Comparison of ENCODE assay signal across 12 cellular contexts in the genomic region with DNA sequence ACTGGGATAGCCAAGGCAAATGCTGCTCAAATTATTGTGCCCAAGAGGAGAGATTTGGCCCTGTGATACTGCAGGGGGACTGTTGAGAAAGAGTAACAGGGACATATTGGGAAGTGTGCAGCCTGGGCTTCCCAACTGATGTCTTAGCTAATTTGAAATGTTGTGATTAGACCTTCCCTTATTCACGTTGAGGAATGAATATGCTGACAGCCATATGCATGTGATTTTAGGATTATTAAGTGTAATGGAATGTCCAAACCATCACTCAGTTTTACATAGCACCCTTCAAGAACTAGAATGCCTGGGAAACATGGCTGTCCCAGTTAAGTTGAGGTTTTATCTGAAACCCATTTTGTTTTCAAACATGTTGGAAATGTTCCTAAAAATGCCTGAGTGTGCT.
DNase-seq lines count a peak whose midpoint lies in the region; ATAC-seq, FAIRE-seq and TF ChIP-seq lines count a peak whose summit lies in the region.
"Had no signal": no experiment of that assay in that cellular context is flagged by ENCODE, and none has a peak within 500 bp of the region (broad histone marks: within the 10 kb centered on the region; RNA-seq: fewer than 3 reads in every experiment).

No MANE protein-coding gene starts in this region.

- TF ChIP-seq EP300 in SK-N-SH (IDR thresholded peaks at IDR 0.05; ENCODE audit: borderline replicate concordance in 1 of 2, low read depth in 1 of 2, low read length in 1 of 2) = no peak

- H3K27ac Mint-ChIP-seq in stimulated activated effector memory CD8-positive, alpha-beta T cell treated with anti-CD3 and anti-CD28 coated beads, Interleukin-12 subunit alpha, Interleukin-12 subunit beta, amount 100 ng/mL, for 72 hours = no peak overlapping the region

- DNase-seq in GM04504 (ENCODE audit: low read depth) = peak; percentile 42
- DNase-seq in SK-N-SH = no peak
- DNase-seq in fibroblast of lung (ENCODE audit: low read depth in 2 of 2) = peak; percentile 66 to 88
- DNase-seq in smooth muscle cell (lab: John Stamatoyannopoulos, UW; ENCODE audit: unreplicated experiment) = no peak
- no peak for DNase-seq in NCI-H187 treated with DMSO at 0.1 percent for 48 hours (lab: John Stamatoyannopoulos, UW)
- no peak for DNase-seq in activated naive CD4-positive, alpha-beta T cell treated with anti-CD3 and anti-CD28 coated beads, Interleukin-2, amount 50 U/mL, for 16 hours
- DNase-seq in stimulated activated effector memory CD8-positive, alpha-beta T cell treated with anti-CD3 and anti-CD28 coated beads, Interleukin-12 subunit alpha, Interleukin-12 subunit beta, amount 100 ng/mL, for 72 hours (ENCODE audit: low spot score in 2 of 2) = no peak
- DNase-seq in frontal cortex (ENCODE audit: low spot score in 2 of 2) = no peak
- DNase-seq: NCI-H446, Peyer's patch had no signal

- no peak for FAIRE-seq in frontal cortex (lab: Jason Lieb, UNC)
- FAIRE-seq: HepG2 had no signal

- H3K4me2 ChIP-seq in SK-N-SH (peak overlapping the region; percentile 37; the same call in 1 of the 2 replicates), fibroblast of lung (ENCODE audit: extremely low read depth, insufficient read depth, low read length) (peak overlapping the region; percentile 46), smooth muscle cell (peak overlapping the region; percentile 22)

- no peaks in the 10 kb centered on the region for H3K36me3 Mint-ChIP-seq in stimulated activated effector memory CD8-positive, alpha-beta T cell treated with anti-CD3 and anti-CD28 coated beads, Interleukin-12 subunit alpha, Interleukin-12 subunit beta, amount 100 ng/mL, for 72 hours

- no peaks in the 10 kb centered on the region for H3K36me3 ChIP-seq in SK-N-SH (replicated peaks in 1 of 2; ENCODE audit: control insufficient read depth in 1 of 2, insufficient read depth in 2 of 2, low read length in 1 of 2)
- no peaks in the 10 kb centered on the region for H3K36me3 ChIP-seq in fibroblast of lung (ENCODE audit: control insufficient read depth, insufficient read depth, low read length)
- no peaks in the 10 kb centered on the region for H3K36me3 ChIP-seq in smooth muscle cell (ENCODE audit: low read depth)
- H3K36me3 ChIP-seq: cardiac muscle cell, Peyer's patch had no signal

- peaks cover 0 to 11% of the 10 kb centered on the region in 2 experiments; a peak in 3 of 4 replicates for H3K4me1 ChIP-seq in SK-N-SH (ENCODE audit: control insufficient read depth in 1 of 2, insufficient read depth in 2 of 2, low read depth in 1 of 2, low read length in 1 of 2)
- peaks cover 18% of the 10 kb centered on the region for H3K4me1 ChIP-seq in fibroblast of lung (ENCODE audit: control insufficient read depth, extremely low read depth, insufficient read depth, low read length)
- peaks cover 18% of the 10 kb centered on the region for H3K4me1 ChIP-seq in smooth muscle cell (ENCODE audit: low read depth)

- no peaks in the 10 kb centered on the region for H3K9me3 Mint-ChIP-seq in stimulated activated effector memory CD8-positive, alpha-beta T cell treated with anti-CD3 and anti-CD28 coated beads, Interleukin-12 subunit alpha, Interleukin-12 subunit beta, amount 100 ng/mL, for 72 hours

- peak overlapping the region in 1 of 2 experiments; percentile 12; a peak in 1 of 4 replicates for H3K27ac ChIP-seq in SK-N-SH (ENCODE audit: low read depth in 2 of 2, low read length in 1 of 2)
- H3K27ac ChIP-seq in fibroblast of lung (ENCODE audit: insufficient read depth, low read length) = no peak overlapping the region
- H3K27ac ChIP-seq in smooth muscle cell (ENCODE audit: low read depth) = peak overlapping the region; percentile 68
- H3K27ac ChIP-seq: cardiac muscle cell, Peyer's patch had no signal

- H3F3A ChIP-seq in SK-N-SH (replicated peaks; ENCODE audit: insufficient read depth) (no peaks in the 10 kb centered on the region), smooth muscle cell (ENCODE audit: low read depth) (no peaks in the 10 kb centered on the region)

- 14% methylated on average over 1 of the region's 1 CpG for WGBS in SK-N-SH (ENCODE audit: low lambda C conversion rate)
- 18% methylated on average over 1 of the region's 1 CpG for WGBS in smooth muscle cell (ENCODE audit: low lambda C conversion rate)

- no peak for ATAC-seq in stimulated activated effector memory CD8-positive, alpha-beta T cell treated with anti-CD3 and anti-CD28 coated beads, Interleukin-12 subunit alpha, Interleukin-12 subunit beta, amount 100 ng/mL, for 72 hours
- ATAC-seq: HepG2 had no signal

- no peaks in the 10 kb centered on the region for H3K9me2 ChIP-seq in SK-N-SH

- H4K20me1 ChIP-seq in SK-N-SH (ENCODE audit: insufficient read depth) (no peaks in the 10 kb centered on the region), fibroblast of lung (ENCODE audit: control insufficient read depth, extremely low read depth, insufficient read depth, low read length) (no peaks in the 10 kb centered on the region), smooth muscle cell (ENCODE audit: low read depth) (peaks cover 14% of the 10 kb centered on the region)

- TF ChIP-seq CTCF in SK-N-SH (IDR thresholded peaks at IDR 0.05) = no peak
- no peak for TF ChIP-seq CTCF in fibroblast of lung (conservative IDR thresholded peaks at IDR 0.05 in 1 of 2, IDR thresholded peaks at IDR 0.05 in 1 of 2; ENCODE audit: low read depth in 1 of 2, low read length in 2 of 2)
- TF ChIP-seq CTCF in smooth muscle cell (IDR thresholded peaks at IDR 0.05; ENCODE audit: borderline replicate concordance, insufficient read depth, poor library complexity, severe bottlenecking) = no peak

- CTCF ChIA-PET in SK-N-SH (lab: Yijun Ruan, JAX) = no interaction called here

- H3K4me3 ChIP-seq in SK-N-SH (ENCODE audit: low read depth in 2 of 2, low read length in 1 of 2) (no peak overlapping the region), fibroblast of lung (replicated peaks in 1 of 4; ENCODE audit: control extremely low read depth in 1 of 4, insufficient read depth in 1 of 4, low read depth in 3 of 4, low read length in 4 of 4) (no peak overlapping the region), smooth muscle cell (no peak overlapping the region)
- H3K4me3 ChIP-seq: cardiac muscle cell, Peyer's patch had no signal

- H3K27me3 ChIP-seq in SK-N-SH (ENCODE audit: insufficient read depth) (no peaks in the 10 kb centered on the region), fibroblast of lung (ENCODE audit: control insufficient read depth, insufficient read depth, low read length) (no peaks in the 10 kb centered on the region), smooth muscle cell (ENCODE audit: low read depth) (no peaks in the 10 kb centered on the region)
- H3K27me3 ChIP-seq: cardiac muscle cell, Peyer's patch had no signal

- no peaks in the 10 kb centered on the region for H3K4me1 Mint-ChIP-seq in stimulated activated effector memory CD8-positive, alpha-beta T cell treated with anti-CD3 and anti-CD28 coated beads, Interleukin-12 subunit alpha, Interleukin-12 subunit beta, amount 100 ng/mL, for 72 hours

- H3K79me2 ChIP-seq in SK-N-SH (ENCODE audit: insufficient read depth) = no peaks in the 10 kb centered on the region
- no peaks in the 10 kb centered on the region for H3K79me2 ChIP-seq in fibroblast of lung (ENCODE audit: control insufficient read depth, insufficient read depth, low read length)
- H3K79me2 ChIP-seq in smooth muscle cell (ENCODE audit: low read depth) = peaks cover 18% of the 10 kb centered on the region

- H3K9ac ChIP-seq in SK-N-SH (no peak overlapping the region), fibroblast of lung (ENCODE audit: insufficient read depth, low read length) (no peak overlapping the region), smooth muscle cell (ENCODE audit: low read depth) (no peak overlapping the region)

- H3K9me3 ChIP-seq in SK-N-SH (no peaks in the 10 kb centered on the region), fibroblast of lung (ENCODE audit: control insufficient read depth, insufficient read depth, low read depth, low read length) (no peaks in the 10 kb centered on the region), smooth muscle cell (replicated peaks; ENCODE audit: low read depth) (no peaks in the 10 kb centered on the region)
- H3K9me3 ChIP-seq: Peyer's patch had no signal

- no peak for TF ChIP-seq RAD21 in SK-N-SH (IDR thresholded peaks at IDR 0.05; ENCODE audit: low read length)

- no peak overlapping the region for H3K4me3 Mint-ChIP-seq in stimulated activated effector memory CD8-positive, alpha-beta T cell treated with anti-CD3 and anti-CD28 coated beads, Interleukin-12 subunit alpha, Interleukin-12 subunit beta, amount 100 ng/mL, for 72 hours

- H2AFZ ChIP-seq in SK-N-SH (ENCODE audit: low read depth) (no peak overlapping the region), fibroblast of lung (ENCODE audit: low read length) (no peak overlapping the region), smooth muscle cell (ENCODE audit: low read depth) (no peak overlapping the region)

- POLR2A ChIA-PET in SK-N-SH (lab: Yijun Ruan, JAX) = no interaction called here

TF ChIP-seq in SK-N-SH, 30 proteins besides CTCF, POLR2A, EP300 and RAD21 (continues in another document):
- peak; percentile 62; the same call in 1 of the 2 replicates for TF ChIP-seq TCF12 (IDR thresholded peaks at IDR 0.05)
- no peak for TF ChIP-seq MXI1 (IDR thresholded peaks at IDR 0.05; ENCODE audit: low read depth, low read length)
- TF ChIP-seq, protein P1, sequence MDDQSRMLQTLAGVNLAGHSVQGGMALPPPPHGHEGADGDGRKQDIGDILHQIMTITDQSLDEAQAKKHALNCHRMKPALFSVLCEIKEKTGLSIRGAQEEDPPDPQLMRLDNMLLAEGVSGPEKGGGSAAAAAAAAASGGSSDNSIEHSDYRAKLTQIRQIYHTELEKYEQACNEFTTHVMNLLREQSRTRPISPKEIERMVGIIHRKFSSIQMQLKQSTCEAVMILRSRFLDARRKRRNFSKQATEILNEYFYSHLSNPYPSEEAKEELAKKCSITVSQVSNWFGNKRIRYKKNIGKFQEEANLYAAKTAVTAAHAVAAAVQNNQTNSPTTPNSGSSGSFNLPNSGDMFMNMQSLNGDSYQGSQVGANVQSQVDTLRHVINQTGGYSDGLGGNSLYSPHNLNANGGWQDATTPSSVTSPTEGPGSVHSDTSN (IDR thresholded peaks at IDR 0.05) = peak; percentile 63; the same call in 1 of the 2 replicates
- TF ChIP-seq, protein P2, sequence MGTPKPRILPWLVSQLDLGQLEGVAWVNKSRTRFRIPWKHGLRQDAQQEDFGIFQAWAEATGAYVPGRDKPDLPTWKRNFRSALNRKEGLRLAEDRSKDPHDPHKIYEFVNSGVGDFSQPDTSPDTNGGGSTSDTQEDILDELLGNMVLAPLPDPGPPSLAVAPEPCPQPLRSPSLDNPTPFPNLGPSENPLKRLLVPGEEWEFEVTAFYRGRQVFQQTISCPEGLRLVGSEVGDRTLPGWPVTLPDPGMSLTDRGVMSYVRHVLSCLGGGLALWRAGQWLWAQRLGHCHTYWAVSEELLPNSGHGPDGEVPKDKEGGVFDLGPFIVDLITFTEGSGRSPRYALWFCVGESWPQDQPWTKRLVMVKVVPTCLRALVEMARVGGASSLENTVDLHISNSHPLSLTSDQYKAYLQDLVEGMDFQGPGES (IDR thresholded peaks at IDR 0.05; ENCODE audit: low read depth, low read length) = no peak
- peak; percentile 4; the same call in 1 of the 2 replicates for TF ChIP-seq FOSL2 (IDR thresholded peaks at IDR 0.05; ENCODE audit: borderline replicate concordance, low read depth)
- TF ChIP-seq GATA2 (CRISPR knock-in tag; IDR thresholded peaks at IDR 0.05) = no peak
- TF ChIP-seq FOXJ3 (CRISPR knock-in tag; IDR thresholded peaks at IDR 0.05) = no peak
- no peak for TF ChIP-seq FOXM1 (IDR thresholded peaks at IDR 0.05; ENCODE audit: low read depth)

Comparison
In these comparisons a context has a peak if more than half of its experiments do, and no peak if none do; other contexts are left out.
1. DNase-seq: peak in GM04504 (single experiment) and fibroblast of lung (2 of 2); none in SK-N-SH (single experiment), smooth muscle cell (single experiment), NCI-H187 treated with DMSO at 0.1 percent for 48 hours (single experiment), activated naive CD4-positive, alpha-beta T cell treated with anti-CD3 and anti-CD28 coated beads, Interleukin-2, amount 50 U/mL, for 16 hours (single experiment), stimulated activated effector memory CD8-positive, alpha-beta T cell treated with anti-CD3 and anti-CD28 coated beads, Interleukin-12 subunit alpha, Interleukin-12 subunit beta, amount 100 ng/mL, for 72 hours (0 of 2) and frontal cortex (0 of 2).
2. Peak in every context shown above with its lines, with median percentiles within 50 percentile points of each other: H3K4me2 ChIP-seq.